ENCODE assay signal across 10 cellular contexts in the genomic region with DNA sequence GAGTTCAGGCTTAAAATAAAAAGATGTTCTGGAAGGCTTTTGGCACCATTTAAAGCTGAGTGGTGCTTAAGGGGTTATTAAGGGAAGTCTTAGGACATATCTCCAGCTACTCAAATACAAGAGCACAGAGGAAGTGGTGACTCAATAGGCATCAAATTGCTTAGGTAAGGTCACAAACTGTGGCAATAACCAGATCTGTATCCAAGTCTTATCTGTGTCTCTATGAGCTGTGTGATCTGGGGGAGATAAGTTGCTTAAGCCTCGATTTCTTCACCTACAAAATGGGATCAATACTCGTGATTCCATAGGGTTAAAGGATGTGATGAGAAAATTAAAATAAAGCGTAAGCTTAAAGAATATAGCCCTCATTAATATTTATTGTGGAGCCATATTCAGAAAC. TPM values are rescaled to one million over a fixed set of nuclear protein-coding genes. Genes with fewer than 3 reads are reported as not detected.
DNase-seq lines count a peak whose midpoint lies in the region; ATAC-seq and TF ChIP-seq lines count a peak whose summit lies in the region.
"Had no signal": no experiment of that assay in that cellular context is flagged by ENCODE, and none has a peak within 500 bp of the region (broad histone marks: within the 10 kb centered on the region; RNA-seq: fewer than 3 reads in every experiment).

No MANE protein-coding gene starts in this region.

- no peaks in the 10 kb centered on the region for H3K79me1 ChIP-seq in IMR-90 (ENCODE audit: low read depth in 1 of 2, low read length in 2 of 2)

- intact Hi-C loops in IMR-90 (cut with micrococcal nuclease): no loop called here

- no peak overlapping the region for H3K4ac ChIP-seq in IMR-90 (ENCODE audit: low read depth, low read length)

- no CpG with 5 or more reads among the region's 3 CpGs for WGBS in IMR-90 (ENCODE audit: extremely low coverage in 2 of 2, insufficient read length in 1 of 2), 2 experiments

- H2AK5ac ChIP-seq in IMR-90 (ENCODE audit: low read depth, low read length): no peak overlapping the region

- H3K18ac ChIP-seq in IMR-90 (ENCODE audit: low read depth, low read length): no peak overlapping the region

- H2BK120ac ChIP-seq in IMR-90 (ENCODE audit: low read depth, low read length): no peak overlapping the region

- peaks cover 10% of the 10 kb centered on the region for H3K4me1 ChIP-seq in IMR-90 (ENCODE audit: control insufficient read depth, insufficient read depth, low read length)

- H3K36me3 ChIP-seq in IMR-90 (ENCODE audit: control insufficient read depth, insufficient read depth, low read length): no peaks in the 10 kb centered on the region

- no peaks in the 10 kb centered on the region for H4K20me1 ChIP-seq in IMR-90 (ENCODE audit: insufficient read depth, low read length)

- POLR2A ChIA-PET in IMR-90 (lab: Charles Lee; ENCODE audit: unreplicated experiment): no interaction called here

- H2BK15ac ChIP-seq in IMR-90 (ENCODE audit: low read depth, low read length): 0 out of 3 replicates have a peak overlapping the region, but pooled peaks have one; percentile 72

- no peak for TF ChIP-seq CTCF in IMR-90 (conservative IDR thresholded peaks at IDR 0.05; ENCODE audit: low read depth, low read length)

- H4K5ac ChIP-seq in IMR-90 (ENCODE audit: low read depth, low read length): no peak overlapping the region

- dilution Hi-C loops in IMR-90 (cut with HindIII; ENCODE audit: low sequenced_read_pairs, unreplicated experiment): no loop called here

- peaks cover 7% of the 10 kb centered on the region; the same call in 1 of the 2 replicates for H3K27me3 ChIP-seq in IMR-90 (ENCODE audit: control insufficient read depth, insufficient read depth, low read length)

- H3K27ac ChIP-seq in IMR-90 (ENCODE audit: insufficient read depth, low read length): no peak overlapping the region

- in situ Hi-C loops in IMR-90 (cut with MboI; ENCODE audit: low sequenced_read_pairs): no loop called here

- H3K9me1 ChIP-seq in IMR-90 (ENCODE audit: insufficient read depth, low read length): peaks cover 7% of the 10 kb centered on the region

- no peak overlapping the region for H3K4me2 ChIP-seq in IMR-90 (ENCODE audit: low read depth, low read length)

- no peak overlapping the region for H2AFZ ChIP-seq in IMR-90 (replicated peaks; ENCODE audit: low read length, poor library complexity)

- no peak overlapping the region for H2BK20ac ChIP-seq in IMR-90 (ENCODE audit: low read depth, low read length)

- no peak overlapping the region for H4K8ac ChIP-seq in IMR-90 (ENCODE audit: low read depth in 2 of 2, low read length in 2 of 2)

- H3K56ac ChIP-seq in IMR-90 (ENCODE audit: extremely low read depth, insufficient read depth, low read length): no peak overlapping the region

- ATAC-seq in IMR-90 (ENCODE audit: low read depth) (no peak), GM19035 (IDR thresholded peaks at IDR 0.05; ENCODE audit: unreplicated experiment) (no peak), GM19463 (IDR thresholded peaks at IDR 0.05; ENCODE audit: unreplicated experiment) (no peak)

- no peaks in the 10 kb centered on the region for H3K9me3 ChIP-seq in IMR-90 (ENCODE audit: control insufficient read depth, insufficient read depth, low read length)

- CTCF ChIA-PET in IMR-90 (lab: Yijun Ruan, JAX): interaction anchor here (1.2 kb wide), 1 partner anchor 14 kb away, joined by 3 read pairs; no protein-coding TSS in a partner anchor

- no peak overlapping the region for H3K4me3 ChIP-seq in IMR-90 (ENCODE audit: insufficient read depth, low read depth, low read length)

- H2BK5ac ChIP-seq in IMR-90 (ENCODE audit: low read depth, low read length, poor library complexity, severe bottlenecking): no peak overlapping the region

- BruUV-seq in IMR-90 (replicated peaks; lab: Mats Ljungman, UMichigan): no TSS peak

- H2AK9ac ChIP-seq in IMR-90 (replicated peaks; ENCODE audit: low read depth, low read length, poor library complexity): no peak overlapping the region

- no peak for TF ChIP-seq RAD21 in IMR-90 (IDR thresholded peaks at IDR 0.05; ENCODE audit: low read length)

- no peak overlapping the region for H3K9ac ChIP-seq in IMR-90 (ENCODE audit: low read depth, low read length)

- no peak overlapping the region for H3K14ac ChIP-seq in IMR-90 (replicated peaks; ENCODE audit: low read depth, low read length)

- no peak overlapping the region for H4K91ac ChIP-seq in IMR-90 (ENCODE audit: insufficient read depth, low read depth, low read length)

- TF ChIP-seq POLR2A in IMR-90 (IDR thresholded peaks at IDR 0.05; ENCODE audit: low read depth, low read length): no peak

- DNase-seq in Daoy (ENCODE audit: low read depth) (peak; percentile 42), IMR-90 (peak; percentile 77), SKM-1 treated with dmso at 0.1 percent for 144 hours (lab: John Stamatoyannopoulos, UW; ENCODE audit: unreplicated experiment) (peak; percentile 90), kidney tubule cell (ENCODE audit: low spot score) (peak; percentile 12), NCI-H187 (lab: John Stamatoyannopoulos, UW) (no peak)
- DNase-seq: aorta; H9; stimulated activated naive CD4-positive, alpha-beta T cell had no signal

- no peak overlapping the region for H3K23ac ChIP-seq in IMR-90 (ENCODE audit: low read depth, low read length)

TF ChIP-seq in IMR-90, 13 proteins besides CTCF, POLR2A, EP300 and RAD21:
- TF ChIP-seq MAZ (IDR thresholded peaks at IDR 0.05; ENCODE audit: borderline replicate concordance, low read depth, low read length): no peak
- TF ChIP-seq, protein P1, sequence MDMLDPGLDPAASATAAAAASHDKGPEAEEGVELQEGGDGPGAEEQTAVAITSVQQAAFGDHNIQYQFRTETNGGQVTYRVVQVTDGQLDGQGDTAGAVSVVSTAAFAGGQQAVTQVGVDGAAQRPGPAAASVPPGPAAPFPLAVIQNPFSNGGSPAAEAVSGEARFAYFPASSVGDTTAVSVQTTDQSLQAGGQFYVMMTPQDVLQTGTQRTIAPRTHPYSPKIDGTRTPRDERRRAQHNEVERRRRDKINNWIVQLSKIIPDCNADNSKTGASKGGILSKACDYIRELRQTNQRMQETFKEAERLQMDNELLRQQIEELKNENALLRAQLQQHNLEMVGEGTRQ (IDR thresholded peaks at IDR 0.05; ENCODE audit: low read depth, low read length): no peak
- TF ChIP-seq BHLHE40 (IDR thresholded peaks at IDR 0.05; ENCODE audit: low read depth, low read length): no peak
- TF ChIP-seq CHD1 (IDR thresholded peaks at IDR 0.05; ENCODE audit: low read depth, low read length): no peak
- no peak for TF ChIP-seq FOS (IDR thresholded peaks at IDR 0.05; ENCODE audit: low read depth, low read length)
- no peak for TF ChIP-seq MXI1 (IDR thresholded peaks at IDR 0.05; ENCODE audit: borderline replicate concordance, low read depth, low read length)
- TF ChIP-seq SMC3 (IDR thresholded peaks at IDR 0.05; ENCODE audit: low read depth, low read length): no peak
- TF ChIP-seq CEBPB (IDR thresholded peaks at IDR 0.05; ENCODE audit: low read depth, low read length): peak; percentile 78
- TF ChIP-seq NFE2L2 (IDR thresholded peaks at IDR 0.05; ENCODE audit: low read depth, low read length): no peak
- peak; percentile 63 for TF ChIP-seq RCOR1 (IDR thresholded peaks at IDR 0.05; ENCODE audit: insufficient replicate concordance, low read length)
- TF ChIP-seq ELK1 (IDR thresholded peaks at IDR 0.05; ENCODE audit: borderline replicate concordance, low read depth, low read length): no peak
- no peak for TF ChIP-seq RFX5 (IDR thresholded peaks at IDR 0.05; ENCODE audit: low read depth, low read length)
- no peak for TF ChIP-seq MAFK (IDR thresholded peaks at IDR 0.05; ENCODE audit: low read depth, low read length)

RNA-seq across cellular contexts. Expression of gene HDC, which starts 7.6 kb away (rescaled TPM):
- total RNA-seq in Daoy (2014; rRNA removed; shearing (Covaris generic)): not detected in 2 replicates
- not detected in 2 replicates for total RNA-seq in IMR-90 (2012; rRNA removed)
- polyA plus RNA-seq in IMR-90 (2012; rRNA removed): not detected in 2 replicates
- not detected in 2 replicates for polyA plus RNA-seq in IMR-90 (2012; cell fraction: cytosol; rRNA removed)
- 0.03 and 0.11 TPM in 2 replicates for polyA plus RNA-seq in IMR-90 (2012; cell fraction: nucleus; rRNA removed; ENCODE audit: low replicate concordance)
- total RNA-seq: H9 had no signal

Comparison
In these comparisons a context has a peak if more than half of its experiments do, and no peak if none do; other contexts are left out.
1. DNase-seq: peak in Daoy (single experiment), IMR-90 (single experiment), SKM-1 treated with dmso at 0.1 percent for 144 hours (single experiment) and kidney tubule cell (single experiment); none in NCI-H187 (0 of 2).